In the genomic region with DNA sequence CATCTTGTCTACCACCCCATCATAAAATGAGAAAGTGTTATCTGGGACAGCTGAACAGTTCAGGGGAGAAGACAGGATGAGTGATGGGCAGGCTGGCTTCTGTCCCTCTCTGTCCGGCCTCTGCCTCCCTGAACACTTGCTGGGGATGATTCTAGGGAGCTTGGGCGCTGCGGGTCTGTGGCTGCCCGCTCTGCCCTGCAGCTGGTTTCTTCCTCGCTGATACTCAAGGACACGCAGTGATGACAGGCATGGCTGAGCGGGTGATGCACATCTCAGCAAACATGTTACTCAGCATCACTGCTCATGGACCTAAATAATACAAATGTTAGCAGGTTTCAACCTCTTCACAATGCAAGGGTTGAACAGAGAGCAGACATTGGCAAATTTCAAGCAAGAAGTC, we compare ENCODE assay signal across 16 cellular contexts.
DNase-seq lines count a peak whose midpoint lies in the region; ATAC-seq and TF ChIP-seq lines count a peak whose summit lies in the region.
"Had no signal": no experiment of that assay in that cellular context is flagged by ENCODE, and none has a peak within 500 bp of the region (broad histone marks: within the 10 kb centered on the region; RNA-seq: fewer than 3 reads in every experiment).

No MANE protein-coding gene starts in this region.

- WGBS in spleen, 5 donors, result 74 to 92% (median 89%) methylated on average over 6 to 7 of the region's 7 CpGs
- WGBS in heart right ventricle, 2 donors, result 79 to 83% methylated on average over 7 of the region's 7 CpGs
- 82% methylated on average over 7 of the region's 7 CpGs for WGBS in suprapubic skin

- H3K9ac ChIP-seq in BLaER1, result no peak overlapping the region

- no peaks in the 10 kb centered on the region for H3K36me3 ChIP-seq in BLaER1
- H3K36me3 ChIP-seq in spleen, result no peaks in the 10 kb centered on the region
- no peaks in the 10 kb centered on the region for H3K36me3 ChIP-seq in heart right ventricle
- no peaks in the 10 kb centered on the region for H3K36me3 ChIP-seq in suprapubic skin

- intact Hi-C loops in posterior vena cava (cut with DNase I) (no loop called here), spleen (cut with DNase I; ENCODE audit: low total_unique reads) (no loop called here), heart right ventricle (cut with DNase I) (no loop called here), head of caudate nucleus (cut with DNase I) (no loop called here)

- DNase-seq in GDM1 (lab: John Stamatoyannopoulos, UW), result peak; percentile 3
- DNase-seq in posterior vena cava (ENCODE audit: low spot score), result peak; percentile 52
- peak; percentile 57 for DNase-seq in spleen
- DNase-seq in heart right ventricle, result no peak
- no peak for DNase-seq in suprapubic skin (ENCODE audit: low spot score in 2 of 2)
- no peak for DNase-seq in head of caudate nucleus
- DNase-seq: AML-193; Caco-2; Calu3; CD4-positive, alpha-beta T cell; CD8-positive, alpha-beta T cell; DMS79 treated with DMSO at 0.1 percent for 48 hours had no signal

- TF ChIP-seq EP300 in suprapubic skin (IDR thresholded peaks at IDR 0.05), result no peak

- H3K4me3 ChIP-seq in BLaER1, result no peak overlapping the region
- no peak overlapping the region for H3K4me3 ChIP-seq in spleen
- no peak overlapping the region for H3K4me3 ChIP-seq in heart right ventricle
- H3K4me3 ChIP-seq in suprapubic skin, result no peak overlapping the region
- H3K4me3 ChIP-seq: A549 had no signal

- H3K27me3 ChIP-seq in BLaER1 (no peaks in the 10 kb centered on the region), spleen (replicated peaks in 1 of 7) (no peaks in the 10 kb centered on the region), heart right ventricle (peaks cover 0 to 23% (median 5%) of the 10 kb centered on the region in 7 donors), suprapubic skin (no peaks in the 10 kb centered on the region)

- H3K4me1 ChIP-seq in BLaER1 (peaks cover 32% of the 10 kb centered on the region), spleen (no peaks in the 10 kb centered on the region), heart right ventricle (no peaks in the 10 kb centered on the region), suprapubic skin (no peaks in the 10 kb centered on the region)
- H3K4me1 ChIP-seq: A549, Caco-2 had no signal

- H3K4me2 ChIP-seq in BLaER1, result peak overlapping the region; percentile 56
- H3K4me2 ChIP-seq: A549 had no signal

- ATAC-seq in heart right ventricle, result no peak
- ATAC-seq: A549; CD8-positive, alpha-beta T cell had no signal

- H3K9me3 ChIP-seq in BLaER1 (no peaks in the 10 kb centered on the region; the same call in 1 of the 2 replicates), spleen (no peaks in the 10 kb centered on the region), heart right ventricle (no peaks in the 10 kb centered on the region), suprapubic skin (no peaks in the 10 kb centered on the region)
- H3K9me3 ChIP-seq: A549, Caco-2 had no signal

- H3K27ac ChIP-seq in BLaER1, result no peak overlapping the region
- no peak overlapping the region for H3K27ac ChIP-seq in spleen
- H3K27ac ChIP-seq in heart right ventricle, result no peak overlapping the region
- no peak overlapping the region for H3K27ac ChIP-seq in suprapubic skin
- H3K27ac ChIP-seq: 22Rv1, A549, C4-2B had no signal

- no peaks in the 10 kb centered on the region for H4K20me1 ChIP-seq in BLaER1

- TF ChIP-seq CTCF in spleen (IDR thresholded peaks at IDR 0.05 in 8 of 11, conservative IDR thresholded peaks at IDR 0.05 in 3 of 11) (no peak), heart right ventricle (IDR thresholded peaks at IDR 0.05) (no peak), suprapubic skin (IDR thresholded peaks at IDR 0.05) (no peak)

- TF ChIP-seq POLR2A in spleen (IDR thresholded peaks at IDR 0.05), result no peak
- no peak for TF ChIP-seq POLR2A in suprapubic skin (IDR thresholded peaks at IDR 0.05)

Comparison
In these comparisons a context has a peak if more than half of its experiments do, and no peak if none do; other contexts are left out.
1. DNase-seq: peak in GDM1 (single experiment), posterior vena cava (single experiment) and spleen (single experiment); none in heart right ventricle (0 of 2), suprapubic skin (0 of 2) and head of caudate nucleus (0 of 42).